ENCODE assay signal across 20 cellular contexts in the genomic region with DNA sequence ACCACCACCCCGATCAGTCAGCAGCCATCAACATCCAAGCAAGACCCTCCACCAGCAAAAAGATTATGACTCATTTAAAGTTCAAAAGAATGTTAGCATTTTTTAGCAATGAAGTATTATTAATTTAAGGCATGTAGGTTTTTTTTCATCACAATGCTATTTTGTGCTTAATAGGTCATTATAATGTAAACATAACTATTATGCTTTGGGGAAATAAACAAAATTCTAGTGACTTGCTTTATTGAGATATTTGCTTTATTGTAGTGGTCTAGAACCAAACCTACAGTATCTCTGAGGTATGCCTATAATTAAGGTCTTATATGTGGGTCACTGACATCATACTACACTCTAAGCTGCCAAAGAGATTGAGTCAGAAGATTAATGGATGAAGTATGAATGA. TPM values are rescaled to one million over a fixed set of nuclear protein-coding genes. Genes with fewer than 3 reads are reported as not detected.
A peak's percentile ranks its signal among the peaks of the same experiment; 100 is the strongest.
DNase-seq lines count a peak whose midpoint lies in the region; ATAC-seq and TF ChIP-seq lines count a peak whose summit lies in the region.
"Had no signal": no experiment of that assay in that cellular context is flagged by ENCODE, and none has a peak within 500 bp of the region (broad histone marks: within the 10 kb centered on the region; RNA-seq: fewer than 3 reads in every experiment).

No MANE protein-coding gene starts in this region.

- no peak overlapping the region for H2AK9ac ChIP-seq in IMR-90 (replicated peaks; ENCODE audit: low read depth, low read length, poor library complexity)

- H3K14ac ChIP-seq in IMR-90 (replicated peaks; ENCODE audit: low read depth, low read length) = no peak overlapping the region

- H4K20me1 ChIP-seq in IMR-90 (ENCODE audit: insufficient read depth, low read length) = peaks cover 18% of the 10 kb centered on the region; the same call in 1 of the 2 replicates

- no peak overlapping the region for H3K27ac ChIP-seq in CD8-positive, alpha-beta T cell (ENCODE audit: low read depth, low read length)
- H3K27ac ChIP-seq in IMR-90 (ENCODE audit: insufficient read depth, low read length) (0 out of 2 replicates have a peak overlapping the region, but pooled peaks have one; percentile 7), caudate nucleus (ENCODE audit: low read depth, low read length) (no peak overlapping the region)
- H3K27ac ChIP-seq: C4-2B had no signal

- CTCF ChIA-PET in CD8-positive, alpha-beta T cell (lab: Charles Lee) = no interaction called here
- CTCF ChIA-PET in IMR-90 (lab: Yijun Ruan, JAX) = no interaction called here

- H4K5ac ChIP-seq in IMR-90 (ENCODE audit: low read depth, low read length) = no peak overlapping the region

- TF ChIP-seq RAD21 in IMR-90 (IDR thresholded peaks at IDR 0.05; ENCODE audit: low read length) = no peak

- in situ Hi-C loops in IMR-90 (cut with MboI; ENCODE audit: low sequenced_read_pairs) = no loop called here
- in situ Hi-C loops in astrocyte of the spinal cord (cut with HindIII; ENCODE audit: low sequenced_read_pairs) = no loop called here

- H4K8ac ChIP-seq in IMR-90 (ENCODE audit: low read depth in 2 of 2, low read length in 2 of 2) = no peak overlapping the region

- no peak for TF ChIP-seq POLR2A in IMR-90 (IDR thresholded peaks at IDR 0.05; ENCODE audit: low read depth, low read length)

- BruUV-seq in IMR-90 (replicated peaks; lab: Mats Ljungman, UMichigan) = no TSS peak

- intact Hi-C loops in CD8-positive, alpha-beta T cell (cut with DNase I, micrococcal nuclease) = no loop called here
- intact Hi-C loops in IMR-90 (cut with micrococcal nuclease) = no loop called here

- peaks cover 9% of the 10 kb centered on the region for H3K9me3 ChIP-seq in CD8-positive, alpha-beta T cell (ENCODE audit: low read length)
- H3K9me3 ChIP-seq in IMR-90 (ENCODE audit: control insufficient read depth, insufficient read depth, low read length) = peaks cover 5% of the 10 kb centered on the region

- H3K9ac ChIP-seq in IMR-90 (ENCODE audit: low read depth, low read length) = no peak overlapping the region

- H3K4me3 Mint-ChIP-seq in CD8-positive, alpha-beta T cell = no peak overlapping the region

- no peak overlapping the region for H2BK120ac ChIP-seq in IMR-90 (ENCODE audit: low read depth, low read length)

- H2BK5ac ChIP-seq in IMR-90 (ENCODE audit: low read depth, low read length, poor library complexity, severe bottlenecking) = no peak overlapping the region

- no CpG with 5 or more reads among the region's 1 CpG for WGBS in IMR-90 (ENCODE audit: extremely low coverage in 2 of 2, insufficient read length in 1 of 2), 2 experiments

- peaks cover 41% of the 10 kb centered on the region for H3K36me3 Mint-ChIP-seq in CD8-positive, alpha-beta T cell

- 0 out of 2 replicates have a peak overlapping the region, but pooled peaks have one; percentile 12 for H3K18ac ChIP-seq in IMR-90 (ENCODE audit: low read depth, low read length)

- H3K79me1 ChIP-seq in IMR-90 (ENCODE audit: low read depth in 1 of 2, low read length in 2 of 2) = peaks cover 25 to 56% of the 10 kb centered on the region in 2 experiments

- no peak overlapping the region for H3K56ac ChIP-seq in IMR-90 (ENCODE audit: extremely low read depth, insufficient read depth, low read length)

- H3K4me1 Mint-ChIP-seq in CD8-positive, alpha-beta T cell (ENCODE audit: low read depth) = peaks cover 77% of the 10 kb centered on the region

- DNase-seq in CD8-positive, alpha-beta T cell = no peak
- DNase-seq in IMR-90 (peak; percentile 62), astrocyte of the spinal cord (ENCODE audit: low read depth, low spot score) (peak; percentile 58), iris pigment epithelial cell (ENCODE audit: low read depth) (peak; percentile 88), caudate nucleus (lab: John Stamatoyannopoulos, UW) (no peak), NCI-H526 (lab: John Stamatoyannopoulos, UW) (no peak)
- DNase-seq: activated CD4-positive, CD25-positive, alpha-beta regulatory T cell treated with anti-CD3 and anti-CD28 coated beads, Interleukin-2, amount 50 U/mL, for 72 hours; activated CD8-positive, alpha-beta memory T cell treated with anti-CD3 and anti-CD28 coated beads, Interleukin-2, amount 50 U/mL, for 4 hours; activated naive CD4-positive, alpha-beta T cell treated with Interleukin-2 at 50 U/mL for 16 hours; head of caudate nucleus; islet precursor cell; mesendoderm; right cardiac atrium; RPMI8226; stimulated activated CD4-positive, alpha-beta T cell treated with anti-CD3 and anti-CD28 coated beads, Interleukin-1b, Interleukin-23, amount 100 ng/mL, for 48 hours; T-helper 2 cell had no signal

- dilution Hi-C loops in IMR-90 (cut with HindIII; ENCODE audit: low sequenced_read_pairs, unreplicated experiment) = no loop called here

- no peak overlapping the region for H3K4me2 ChIP-seq in IMR-90 (ENCODE audit: low read depth, low read length)

- H2BK20ac ChIP-seq in IMR-90 (ENCODE audit: low read depth, low read length) = no peak overlapping the region

- H3K4ac ChIP-seq in IMR-90 (ENCODE audit: low read depth, low read length) = no peak overlapping the region

- no peak overlapping the region for H3K23ac ChIP-seq in IMR-90 (ENCODE audit: low read depth, low read length)

- H2AFZ ChIP-seq in IMR-90 (replicated peaks; ENCODE audit: low read length, poor library complexity) = no peak overlapping the region

- no peaks in the 10 kb centered on the region for H3K36me3 ChIP-seq in CD8-positive, alpha-beta T cell (ENCODE audit: insufficient read depth, low read length)
- no peaks in the 10 kb centered on the region for H3K36me3 ChIP-seq in IMR-90 (ENCODE audit: control insufficient read depth, insufficient read depth, low read length)
- H3K36me3 ChIP-seq: thoracic aorta had no signal

- H2BK15ac ChIP-seq in IMR-90 (ENCODE audit: low read depth, low read length) = no peak overlapping the region

- ATAC-seq in CD8-positive, alpha-beta T cell = no peak
- no peak; the same call in 1 of the 2 replicates for ATAC-seq in IMR-90 (ENCODE audit: low read depth)
- no peak for ATAC-seq in HG02981 (IDR thresholded peaks at IDR 0.05; ENCODE audit: unreplicated experiment)
- ATAC-seq in HG02610 (IDR thresholded peaks at IDR 0.05; ENCODE audit: unreplicated experiment) = no peak
- ATAC-seq: right cardiac atrium had no signal

- TF ChIP-seq CTCF in CD8-positive, alpha-beta T cell (IDR thresholded peaks at IDR 0.05) = no peak
- TF ChIP-seq CTCF in IMR-90 (conservative IDR thresholded peaks at IDR 0.05; ENCODE audit: low read depth, low read length) (no peak), astrocyte of the spinal cord (IDR thresholded peaks at IDR 0.05; ENCODE audit: low read depth, low read length) (no peak)

- H2AK5ac ChIP-seq in IMR-90 (ENCODE audit: low read depth, low read length) = no peak overlapping the region

- H4K91ac ChIP-seq in IMR-90 (ENCODE audit: insufficient read depth, low read depth, low read length) = no peak overlapping the region

- H3K27me3 Mint-ChIP-seq in CD8-positive, alpha-beta T cell (ENCODE audit: low read depth) = no peaks in the 10 kb centered on the region

- no peak overlapping the region for H3K4me3 ChIP-seq in CD8-positive, alpha-beta T cell (ENCODE audit: low read depth, low read length)
- no peak overlapping the region for H3K4me3 ChIP-seq in IMR-90 (ENCODE audit: insufficient read depth, low read depth, low read length)
- H3K4me3 ChIP-seq in astrocyte of the spinal cord (ENCODE audit: low read depth, low read length) = no peak overlapping the region
- H3K4me3 ChIP-seq: thoracic aorta had no signal

- peak overlapping the region; percentile 42 for H3K27ac Mint-ChIP-seq in CD8-positive, alpha-beta T cell

- POLR2A ChIA-PET in CD8-positive, alpha-beta T cell (lab: Charles Lee) = no interaction called here
- POLR2A ChIA-PET in IMR-90 (lab: Charles Lee; ENCODE audit: unreplicated experiment) = no interaction called here

- H3K9me1 ChIP-seq in IMR-90 (ENCODE audit: insufficient read depth, low read length) = no peaks in the 10 kb centered on the region

- peaks cover 24% of the 10 kb centered on the region for H3K4me1 ChIP-seq in CD8-positive, alpha-beta T cell (ENCODE audit: insufficient read depth, low read length)
- H3K4me1 ChIP-seq in IMR-90 (ENCODE audit: control insufficient read depth, insufficient read depth, low read length) = peaks cover 6% of the 10 kb centered on the region; the same call in 1 of the 2 replicates

- H3K9me3 Mint-ChIP-seq in CD8-positive, alpha-beta T cell = peaks cover 19% of the 10 kb centered on the region

- H3K27me3 ChIP-seq in CD8-positive, alpha-beta T cell (ENCODE audit: insufficient read depth, low read length) = no peaks in the 10 kb centered on the region
- H3K27me3 ChIP-seq in IMR-90 (ENCODE audit: control insufficient read depth, insufficient read depth, low read length) = no peaks in the 10 kb centered on the region

TF ChIP-seq in IMR-90, 13 proteins besides CTCF, POLR2A, EP300 and RAD21 (continues in another document):
- TF ChIP-seq MXI1 (IDR thresholded peaks at IDR 0.05; ENCODE audit: borderline replicate concordance, low read depth, low read length) = no peak
- no peak for TF ChIP-seq RFX5 (IDR thresholded peaks at IDR 0.05; ENCODE audit: low read depth, low read length)
- TF ChIP-seq, protein P1, sequence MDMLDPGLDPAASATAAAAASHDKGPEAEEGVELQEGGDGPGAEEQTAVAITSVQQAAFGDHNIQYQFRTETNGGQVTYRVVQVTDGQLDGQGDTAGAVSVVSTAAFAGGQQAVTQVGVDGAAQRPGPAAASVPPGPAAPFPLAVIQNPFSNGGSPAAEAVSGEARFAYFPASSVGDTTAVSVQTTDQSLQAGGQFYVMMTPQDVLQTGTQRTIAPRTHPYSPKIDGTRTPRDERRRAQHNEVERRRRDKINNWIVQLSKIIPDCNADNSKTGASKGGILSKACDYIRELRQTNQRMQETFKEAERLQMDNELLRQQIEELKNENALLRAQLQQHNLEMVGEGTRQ (IDR thresholded peaks at IDR 0.05; ENCODE audit: low read depth, low read length) = no peak
- no peak for TF ChIP-seq CHD1 (IDR thresholded peaks at IDR 0.05; ENCODE audit: low read depth, low read length)
- TF ChIP-seq MAZ (IDR thresholded peaks at IDR 0.05; ENCODE audit: borderline replicate concordance, low read depth, low read length) = no peak
- no peak for TF ChIP-seq RCOR1 (IDR thresholded peaks at IDR 0.05; ENCODE audit: insufficient replicate concordance, low read length)
- no peak for TF ChIP-seq BHLHE40 (IDR thresholded peaks at IDR 0.05; ENCODE audit: low read depth, low read length)
- no peak for TF ChIP-seq SMC3 (IDR thresholded peaks at IDR 0.05; ENCODE audit: low read depth, low read length)
- no peak for TF ChIP-seq NFE2L2 (IDR thresholded peaks at IDR 0.05; ENCODE audit: low read depth, low read length)
- no peak for TF ChIP-seq FOS (IDR thresholded peaks at IDR 0.05; ENCODE audit: low read depth, low read length)

RNA-seq across cellular contexts. Expression of a gene that starts 20.0 kb away (rescaled TPM):
- total RNA-seq in CD8-positive, alpha-beta T cell = 10 to 100 TPM; 59.5 to 64.7 TPM
- 44.8 and 45.0 TPM in 2 replicates for total RNA-seq in IMR-90 (2012; rRNA removed)
- 8.8 and 10.5 TPM in 2 replicates for polyA plus RNA-seq in IMR-90 (2012; rRNA removed)
- polyA plus RNA-seq in IMR-90 (2012; cell fraction: cytosol; rRNA removed) = 2.9 and 3.7 TPM in 2 replicates
- 8.4 and 31.2 TPM in 2 replicates for polyA plus RNA-seq in IMR-90 (2012; cell fraction: nucleus; rRNA removed; ENCODE audit: low replicate concordance)

Comparison
In these comparisons a context has a peak if more than half of its experiments do, and no peak if none do; other contexts are left out.
1. DNase-seq: peak in IMR-90 (single experiment), astrocyte of the spinal cord (single experiment) and iris pigment epithelial cell (single experiment); none in CD8-positive, alpha-beta T cell (0 of 7), caudate nucleus (0 of 61) and NCI-H526 (0 of 2).